Comparison of ENCODE assay signal across 8 cellular contexts in the genomic region with DNA sequence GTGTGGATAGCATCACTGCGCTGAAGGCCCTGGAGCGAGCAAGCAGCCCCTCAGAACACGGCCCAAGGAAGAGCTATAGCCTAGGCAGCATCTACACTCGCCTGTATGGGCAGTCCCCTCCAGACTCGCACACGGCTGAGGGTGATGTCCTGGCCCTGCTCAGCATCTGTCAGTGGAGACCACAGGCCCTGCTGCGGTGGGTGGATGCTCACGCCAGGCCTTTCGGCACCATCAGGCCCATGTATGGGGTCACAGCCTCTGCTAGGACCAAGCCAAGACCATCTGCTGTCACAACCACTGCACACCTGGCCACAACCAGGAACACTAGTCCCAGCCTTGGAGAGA. TPM values are rescaled to one million over a fixed set of nuclear protein-coding genes. Genes with fewer than 3 reads are reported as not detected.
A peak's percentile ranks its signal among the peaks of the same experiment; 100 is the strongest.
DNase-seq lines count a peak whose midpoint lies in the region; ATAC-seq, FAIRE-seq and TF ChIP-seq lines count a peak whose summit lies in the region.

No MANE protein-coding gene starts in this region.

- ATAC-seq in A549, result no peak
- ATAC-seq in naive thymus-derived CD4-positive, alpha-beta T cell, result no peak
- no peak for ATAC-seq in HG03469 (IDR thresholded peaks at IDR 0.05; ENCODE audit: unreplicated experiment)

- CTCF ChIA-PET in A549 (lab: Yijun Ruan, JAX), result interaction anchor here (0.6 to 3.3 kb wide), 2 partner anchors 31 to 41 kb away, joined by 5 to 15 read pairs; no protein-coding TSS in a partner anchor
- CTCF ChIA-PET in naive thymus-derived CD4-positive, alpha-beta T cell (lab: Charles Lee), result interaction anchor here (0.6 to 2.2 kb wide), 8 partner anchors 11 to 81 kb away, joined by 3 to 11 read pairs (median 3); partner anchors contain the start of genes CCDC51 and TMA7

- no peak for TF ChIP-seq RAD21 in A549 (conservative IDR thresholded peaks at IDR 0.05 in 1 of 2, IDR thresholded peaks at IDR 0.05 in 1 of 2)

- 100% methylated on average over 4 of the region's 9 CpGs for WGBS in A549 (ENCODE audit: missing lambda C conversion rate)

- no peak for FAIRE-seq in A549 (lab: Jason Lieb, UNC)

- H3K4me3 Mint-ChIP-seq in naive thymus-derived CD4-positive, alpha-beta T cell, result peak overlapping the region; percentile 87 to 98 (median 91)

- no peaks in the 10 kb centered on the region for H3K9me3 Mint-ChIP-seq in naive thymus-derived CD4-positive, alpha-beta T cell

- H3K9me3 ChIP-seq in A549 (no peaks in the 10 kb centered on the region), breast epithelium (no peaks in the 10 kb centered on the region)
- no peaks in the 10 kb centered on the region for H3K9me3 ChIP-seq in naive thymus-derived CD4-positive, alpha-beta T cell (ENCODE audit: control insufficient read depth in 2 of 3, low read length in 3 of 3)

- H3K27me3 Mint-ChIP-seq in naive thymus-derived CD4-positive, alpha-beta T cell, result no peaks in the 10 kb centered on the region

- H3K27me3 ChIP-seq in HL-60 (ENCODE audit: insufficient read depth, poor library complexity, severe bottlenecking), result no peaks in the 10 kb centered on the region
- no peaks in the 10 kb centered on the region for H3K27me3 ChIP-seq in breast epithelium
- H3K27me3 ChIP-seq in naive thymus-derived CD4-positive, alpha-beta T cell (ENCODE audit: control insufficient read depth in 2 of 2, insufficient read depth in 2 of 2, low read length in 2 of 2), result no peaks in the 10 kb centered on the region

- intact Hi-C loops in breast epithelium (cut with DNase I; ENCODE audit: low total_unique reads), result no loop called here
- intact Hi-C loops in naive thymus-derived CD4-positive, alpha-beta T cell (cut with micrococcal nuclease), result loop anchor here in 1 of 2 donors (2.0 to 5.0 kb wide), 2 partner anchors 66 to 80 kb away; no protein-coding TSS in a partner anchor

- DNase-seq in A549 (ENCODE audit: low read depth in 1 of 2, low spot score in 1 of 2), result no peak
- no peak for DNase-seq in HL-60 (ENCODE audit: low read depth in 1 of 2, low spot score in 1 of 2)
- no peak for DNase-seq in breast epithelium (ENCODE audit: low spot score in 2 of 2)
- DNase-seq in naive thymus-derived CD4-positive, alpha-beta T cell, result no peak
- no peak for DNase-seq in A172 (ENCODE audit: low spot score)
- no peak for DNase-seq in retina
- no peak for DNase-seq in hepatic stellate cell (ENCODE audit: low spot score)

- H3K4me1 Mint-ChIP-seq in naive thymus-derived CD4-positive, alpha-beta T cell, result peaks cover 22 to 62% (median 53%) of the 10 kb centered on the region in 7 donors

- H3K36me3 ChIP-seq in breast epithelium, result no peaks in the 10 kb centered on the region
- peaks cover 0 to 34% (median 5%) of the 10 kb centered on the region in 3 experiments for H3K36me3 ChIP-seq in naive thymus-derived CD4-positive, alpha-beta T cell (ENCODE audit: control insufficient read depth in 2 of 3, insufficient read depth in 3 of 3, low read length in 3 of 3)

- TF ChIP-seq CTCF in A549 (IDR thresholded peaks at IDR 0.05), result no peak
- no peak for TF ChIP-seq CTCF in HL-60 (IDR thresholded peaks at IDR 0.05; ENCODE audit: insufficient read depth, low read length)
- TF ChIP-seq CTCF in breast epithelium (IDR thresholded peaks at IDR 0.05), result no peak

- POLR2A ChIA-PET in A549 (lab: Yijun Ruan, JAX), result no interaction called here
- POLR2A ChIA-PET in naive thymus-derived CD4-positive, alpha-beta T cell (lab: Charles Lee), result interaction anchor here (0.6 to 3.3 kb wide), 14 partner anchors 10 to 90 kb away, joined by 3 to 29 read pairs (median 9); partner anchors contain the start of genes ATRIP, CCDC51, PFKFB4 and SHISA5

- H3K27ac ChIP-seq in A549, result peak overlapping the region; percentile 96 to 99; a peak in 4 of 6 replicates
- peak overlapping the region; percentile 85 for H3K27ac ChIP-seq in HL-60 (replicated peaks)
- peak overlapping the region; percentile 99 to 100 for H3K27ac ChIP-seq in breast epithelium
- peak overlapping the region; percentile 95 for H3K27ac ChIP-seq in naive thymus-derived CD4-positive, alpha-beta T cell (ENCODE audit: low read depth, low read length)

- H3K36me3 Mint-ChIP-seq in naive thymus-derived CD4-positive, alpha-beta T cell, result peaks cover 0 to 41% (median 10%) of the 10 kb centered on the region in 5 donors

- no peak for TF ChIP-seq POLR2A in A549 (IDR thresholded peaks at IDR 0.05; ENCODE audit: low read length)
- no peak for TF ChIP-seq POLR2A in breast epithelium (IDR thresholded peaks at IDR 0.05)

- peak overlapping the region; percentile 91 for H3K4me2 ChIP-seq in A549

- H3K4me3 ChIP-seq in A549 (no peak overlapping the region), HL-60 (replicated peaks; ENCODE audit: insufficient read depth, low read length) (peak overlapping the region; percentile 57), breast epithelium (peak overlapping the region; percentile 56 to 72 (median 58))
- peak overlapping the region; percentile 87 for H3K4me3 ChIP-seq in naive thymus-derived CD4-positive, alpha-beta T cell (ENCODE audit: low read length)

- peak overlapping the region; percentile 89 to 99 (median 95) for H3K27ac Mint-ChIP-seq in naive thymus-derived CD4-positive, alpha-beta T cell

- peaks cover 52% of the 10 kb centered on the region for H3K4me1 ChIP-seq in A549
- H3K4me1 ChIP-seq in breast epithelium, result peaks cover 19 to 31% of the 10 kb centered on the region in 2 donors
- H3K4me1 ChIP-seq in naive thymus-derived CD4-positive, alpha-beta T cell (ENCODE audit: control insufficient read depth in 2 of 2, insufficient read depth in 2 of 2, low read length in 2 of 2), result peaks cover 54 to 58% of the 10 kb centered on the region in 2 donors

- no peak for TF ChIP-seq EP300 in A549 (IDR thresholded peaks at IDR 0.05)

TF ChIP-seq in A549, 52 proteins besides CTCF, POLR2A, EP300 and RAD21 (continues in another document):
- no peak for TF ChIP-seq EHMT2 (IDR thresholded peaks at IDR 0.05; ENCODE audit: low read depth)
- TF ChIP-seq BHLHE40 (IDR thresholded peaks at IDR 0.05; ENCODE audit: low read depth, low read length), result no peak
- TF ChIP-seq ZSCAN20 (CRISPR knock-in tag; IDR thresholded peaks at IDR 0.05), result no peak
- no peak for TF ChIP-seq NPAS2 (CRISPR knock-in tag; IDR thresholded peaks at IDR 0.05; ENCODE audit: borderline replicate concordance)
- TF ChIP-seq CEBPB (IDR thresholded peaks at IDR 0.05), result no peak

RNA-seq across cellular contexts. Expression of gene ATRIP, which starts 20.5 kb away (rescaled TPM):
- polyA plus RNA-seq in A549 (2011; rRNA removed), result 8.5 and 9.4 TPM in 2 replicates
- polyA plus RNA-seq in A549 (2012; cell fraction: cytosol; rRNA removed), result 8.6 and 8.9 TPM in 2 replicates
- 21.4 and 21.5 TPM in 2 replicates for polyA plus RNA-seq in A549 (2012; cell fraction: nucleus; rRNA removed)
- polyA plus RNA-seq in A549 (2017; fragmentation: RNase III; extraction: RNeasy Plus Mini Kit Qiagen cat#74134 plus additional on column Dnase treatment), result 5.8 to 6.6 TPM (median 6.1 TPM) in 3 replicates
- 12.5 and 13.1 TPM in 2 replicates for polyA minus RNA-seq in A549 (2011; rRNA and poly(A)+ RNA removed)
- 1 to 10 TPM; 8.2 to 8.6 (median 8.2) TPM for total RNA-seq in breast epithelium
- 10 to 100 TPM in 3 of 5 experiments, 1 to 10 TPM in 2; 7.9 to 14.2 (median 12.5) TPM for total RNA-seq in naive thymus-derived CD4-positive, alpha-beta T cell
- polyA plus RNA-seq in naive thymus-derived CD4-positive, alpha-beta T cell, result 10 to 100 TPM; 10.7 to 16.2 TPM
- total RNA-seq in A172 (2014; rRNA removed; shearing (Covaris generic)), result 8.1 and 14.6 TPM in 2 replicates

RNA-seq across cellular contexts. Expression of gene TMA7, which starts 27.0 kb away (rescaled TPM):
- polyA plus RNA-seq in A549 (2011; rRNA removed), result 139 and 303 TPM in 2 replicates
- polyA plus RNA-seq in A549 (2012; cell fraction: cytosol; rRNA removed), result 117 and 193 TPM in 2 replicates
- polyA plus RNA-seq in A549 (2012; cell fraction: nucleus; rRNA removed), result 29.3 and 61.3 TPM in 2 replicates
- polyA plus RNA-seq in A549 (2017; fragmentation: RNase III; extraction: RNeasy Plus Mini Kit Qiagen cat#74134 plus additional on column Dnase treatment), result 417 to 485 TPM (median 420 TPM) in 3 replicates
- 10.5 and 15.8 TPM in 2 replicates for polyA minus RNA-seq in A549 (2011; rRNA and poly(A)+ RNA removed)
- total RNA-seq in breast epithelium, result 100 to 1,000 TPM; 270 to 343 (median 333) TPM
- 100 to 1,000 TPM; 193 to 278 (median 236) TPM for total RNA-seq in naive thymus-derived CD4-positive, alpha-beta T cell
- polyA plus RNA-seq in naive thymus-derived CD4-positive, alpha-beta T cell, result 100 to 1,000 TPM; 512 to 752 TPM
- 556 and 560 TPM in 2 replicates for total RNA-seq in A172 (2014; rRNA removed; shearing (Covaris generic))

RNA-seq across cellular contexts. Expression of gene CCDC51, which starts 27.2 kb away (rescaled TPM):
- 19.8 and 22.9 TPM in 2 replicates for polyA plus RNA-seq in A549 (2011; rRNA removed)
- 26.0 and 26.1 TPM in 2 replicates for polyA plus RNA-seq in A549 (2012; cell fraction: cytosol; rRNA removed)
- polyA plus RNA-seq in A549 (2012; cell fraction: nucleus; rRNA removed), result 17.5 and 19.2 TPM in 2 replicates
- polyA plus RNA-seq in A549 (2017; fragmentation: RNase III; extraction: RNeasy Plus Mini Kit Qiagen cat#74134 plus additional on column Dnase treatment), result 24.6 to 26.7 TPM (median 25.7 TPM) in 3 replicates
- 11.1 and 14.0 TPM in 2 replicates for polyA minus RNA-seq in A549 (2011; rRNA and poly(A)+ RNA removed)
- 10 to 100 TPM; 12.5 to 14.7 (median 13.9) TPM for total RNA-seq in breast epithelium
- 10 to 100 TPM in 1 of 5 experiments, 1 to 10 TPM in 4; 3.6 to 16.5 (median 5.0) TPM for total RNA-seq in naive thymus-derived CD4-positive, alpha-beta T cell
- polyA plus RNA-seq in naive thymus-derived CD4-positive, alpha-beta T cell, result 10 to 100 TPM; 10.2 to 14.3 TPM
- 42.7 and 49.8 TPM in 2 replicates for total RNA-seq in A172 (2014; rRNA removed; shearing (Covaris generic))

RNA-seq across cellular contexts. Expression of gene SHISA5, which starts 36.9 kb away (rescaled TPM):
- polyA plus RNA-seq in A549 (2011; rRNA removed), result 94.3 and 104 TPM in 2 replicates
- 150 and 186 TPM in 2 replicates for polyA plus RNA-seq in A549 (2012; cell fraction: cytosol; rRNA removed)
- polyA plus RNA-seq in A549 (2012; cell fraction: nucleus; rRNA removed), result 107 and 157 TPM in 2 replicates
- polyA plus RNA-seq in A549 (2017; fragmentation: RNase III; extraction: RNeasy Plus Mini Kit Qiagen cat#74134 plus additional on column Dnase treatment), result 86.8 to 90.1 TPM (median 87.5 TPM) in 3 replicates
- 97.4 and 118 TPM in 2 replicates for polyA minus RNA-seq in A549 (2011; rRNA and poly(A)+ RNA removed)
- total RNA-seq in breast epithelium, result 10 to 100 TPM; 65.6 to 90.1 (median 77.0) TPM
- 100 to 1,000 TPM; 147 to 236 (median 182) TPM for total RNA-seq in naive thymus-derived CD4-positive, alpha-beta T cell
- polyA plus RNA-seq in naive thymus-derived CD4-positive, alpha-beta T cell, result 100 to 1,000 TPM; 348 to 383 TPM
- 143 and 147 TPM in 2 replicates for total RNA-seq in A172 (2014; rRNA removed; shearing (Covaris generic))

RNA-seq across cellular contexts. Expression of gene PLXNB1, which starts 37.2 kb away (rescaled TPM):
- polyA plus RNA-seq in A549 (2011; rRNA removed) (10.0 and 12.6 TPM in 2 replicates), A549 (2017; fragmentation: RNase III; extraction: RNeasy Plus Mini Kit Qiagen cat#74134 plus additional on column Dnase treatment) (16.7 to 20.9 TPM (median 20.5 TPM) in 3 replicates)
- polyA plus RNA-seq in A549 (2012; cell fraction: cytosol; rRNA removed), result 11.8 and 15.0 TPM in 2 replicates
- polyA plus RNA-seq in A549 (2012; cell fraction: nucleus; rRNA removed), result 87.1 and 98.2 TPM in 2 replicates
- polyA minus RNA-seq in A549 (2011; rRNA and poly(A)+ RNA removed), result 27.0 and 33.1 TPM in 2 replicates
- total RNA-seq in breast epithelium, result 100 to 1,000 TPM in 2 of 3 donors, 10 to 100 TPM in 1; 60.2 to 182 (median 148) TPM
- 1 to 10 TPM in 4 of 5 experiments, under 1 TPM in 1; 0.79 to 3.3 (median 2.7) TPM for total RNA-seq in naive thymus-derived CD4-positive, alpha-beta T cell
- not detected for polyA plus RNA-seq in naive thymus-derived CD4-positive, alpha-beta T cell
- total RNA-seq in A172 (2014; rRNA removed; shearing (Covaris generic)), result 24.9 and 66.5 TPM in 2 replicates
